1 cellular context compared by ENCODE assay signal in genomic region chr22:24555496-24556253, GRCh38.
TF ChIP-seq lines count a peak whose summit lies in the region.

Gene SNRPD3, plus strand, starts transcription at chr22:24555999. Its CDS starts 1,676 bp downstream, at chr22:24557675.

TF ChIP-seq in HepG2, 621 proteins besides CTCF, POLR2A, EP300 and RAD21 (continued from another document):
- peak; percentile 48 for TF ChIP-seq DZIP1 (CRISPR knock-in tag; IDR thresholded peaks at IDR 0.05)
- TF ChIP-seq, protein P1, sequence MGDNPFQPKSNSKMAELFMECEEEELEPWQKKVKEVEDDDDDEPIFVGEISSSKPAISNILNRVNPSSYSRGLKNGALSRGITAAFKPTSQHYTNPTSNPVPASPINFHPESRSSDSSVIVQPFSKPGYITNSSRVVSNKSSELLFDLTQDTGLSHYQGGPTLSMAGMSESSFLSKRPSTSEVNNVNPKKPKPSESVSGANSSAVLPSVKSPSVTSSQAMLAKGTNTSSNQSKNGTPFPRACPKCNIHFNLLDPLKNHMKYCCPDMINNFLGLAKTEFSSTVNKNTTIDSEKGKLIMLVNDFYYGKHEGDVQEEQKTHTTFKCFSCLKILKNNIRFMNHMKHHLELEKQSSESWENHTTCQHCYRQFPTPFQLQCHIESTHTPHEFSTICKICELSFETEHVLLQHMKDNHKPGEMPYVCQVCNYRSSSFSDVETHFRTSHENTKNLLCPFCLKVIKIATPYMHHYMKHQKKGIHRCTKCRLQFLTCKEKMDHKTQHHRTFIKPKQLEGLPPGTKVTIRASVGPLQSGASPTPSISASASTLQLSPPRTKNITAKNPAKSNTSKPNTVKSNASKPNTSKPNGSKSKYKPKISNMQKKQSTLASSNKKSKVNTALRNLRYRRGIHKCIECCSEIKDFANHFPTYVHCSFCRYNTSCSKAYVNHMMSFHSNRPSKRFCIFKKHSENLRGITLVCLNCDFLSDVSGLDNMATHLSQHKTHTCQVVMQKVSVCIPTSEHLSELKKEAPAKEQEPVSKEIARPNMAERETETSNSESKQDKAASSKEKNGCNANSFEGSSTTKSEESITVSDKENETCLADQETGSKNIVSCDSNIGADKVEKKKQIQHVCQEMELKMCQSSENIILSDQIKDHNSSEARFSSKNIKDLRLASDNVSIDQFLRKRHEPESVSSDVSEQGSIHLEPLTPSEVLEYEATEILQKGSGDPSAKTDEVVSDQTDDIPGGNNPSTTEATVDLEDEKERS (CRISPR knock-in tag; IDR thresholded peaks at IDR 0.05) = peak; percentile 85
- TF ChIP-seq ZNF768 (CRISPR knock-in tag; IDR thresholded peaks at IDR 0.05) = peak; percentile 88
- no peak for TF ChIP-seq POLR2AphosphoS2 (IDR thresholded peaks at IDR 0.05; ENCODE audit: low read depth, low read length)
- TF ChIP-seq ZNF615 (CRISPR knock-in tag; IDR thresholded peaks at IDR 0.05; ENCODE audit: borderline replicate concordance) = peak; percentile 90; the same call in 1 of the 2 replicates
- TF ChIP-seq MBNL3 (CRISPR knock-in tag; conservative IDR thresholded peaks at IDR 0.05) = no peak
- TF ChIP-seq GABPB1 (CRISPR knock-in tag; IDR thresholded peaks at IDR 0.05) = peak; percentile 97
- peak; percentile 60 for TF ChIP-seq IKZF4 (CRISPR knock-in tag; IDR thresholded peaks at IDR 0.05; ENCODE audit: borderline replicate concordance, low read depth, not compliant biosample characterization)
- no peak for TF ChIP-seq ZNF558 (CRISPR knock-in tag; IDR thresholded peaks at IDR 0.05; ENCODE audit: borderline replicate concordance)
- TF ChIP-seq CCAR2 (optimal IDR thresholded peaks at IDR 0.05; ENCODE audit: low read depth, low read length) = peak; percentile 49
- no peak for TF ChIP-seq DRAP1 (CRISPR knock-in tag; IDR thresholded peaks at IDR 0.05)
- peak; percentile 76 for TF ChIP-seq ZEB1 (IDR thresholded peaks at IDR 0.05; ENCODE audit: insufficient replicate concordance, low read depth)
- TF ChIP-seq IKZF1 (IDR thresholded peaks at IDR 0.05) = no peak
- peak; percentile 91 for TF ChIP-seq MIXL1 (CRISPR knock-in tag; IDR thresholded peaks at IDR 0.05)
- no peak; the same call in 1 of the 2 replicates for TF ChIP-seq CBX2 (IDR thresholded peaks at IDR 0.05; ENCODE audit: low read depth, low read length)
- no peak for TF ChIP-seq CBX2 (CRISPR knock-in tag; IDR thresholded peaks at IDR 0.05; ENCODE audit: low read depth)
- TF ChIP-seq ZNF607 (CRISPR knock-in tag; IDR thresholded peaks at IDR 0.05; ENCODE audit: borderline replicate concordance) = peak; percentile 76; the same call in 1 of the 2 replicates
- TF ChIP-seq ZBTB38 (CRISPR knock-in tag; IDR thresholded peaks at IDR 0.05) = peak; percentile 85
- peak; percentile 46; the same call in 1 of the 2 replicates for TF ChIP-seq ZNF12 (CRISPR knock-in tag; IDR thresholded peaks at IDR 0.05)
- TF ChIP-seq NFKB2 (CRISPR knock-in tag; IDR thresholded peaks at IDR 0.05; ENCODE audit: borderline replicate concordance) = peak; percentile 88; the same call in 1 of the 2 replicates
- TF ChIP-seq, protein P2, sequence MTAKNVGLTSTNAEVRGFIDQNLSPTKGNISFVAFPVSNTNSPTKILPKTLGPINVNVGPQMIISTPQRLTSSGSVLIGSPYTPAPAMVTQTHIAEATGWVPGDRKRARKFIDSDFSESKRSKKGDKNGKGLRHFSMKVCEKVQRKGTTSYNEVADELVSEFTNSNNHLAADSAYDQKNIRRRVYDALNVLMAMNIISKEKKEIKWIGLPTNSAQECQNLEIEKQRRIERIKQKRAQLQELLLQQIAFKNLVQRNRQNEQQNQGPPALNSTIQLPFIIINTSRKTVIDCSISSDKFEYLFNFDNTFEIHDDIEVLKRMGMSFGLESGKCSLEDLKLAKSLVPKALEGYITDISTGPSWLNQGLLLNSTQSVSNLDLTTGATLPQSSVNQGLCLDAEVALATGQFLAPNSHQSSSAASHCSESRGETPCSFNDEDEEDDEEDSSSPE (CRISPR knock-in tag; IDR thresholded peaks at IDR 0.05) = no peak; the same call in none of the 2 replicates
- no peak for TF ChIP-seq ATF6 (CRISPR knock-in tag; conservative IDR thresholded peaks at IDR 0.05)
- TF ChIP-seq, protein P3, sequence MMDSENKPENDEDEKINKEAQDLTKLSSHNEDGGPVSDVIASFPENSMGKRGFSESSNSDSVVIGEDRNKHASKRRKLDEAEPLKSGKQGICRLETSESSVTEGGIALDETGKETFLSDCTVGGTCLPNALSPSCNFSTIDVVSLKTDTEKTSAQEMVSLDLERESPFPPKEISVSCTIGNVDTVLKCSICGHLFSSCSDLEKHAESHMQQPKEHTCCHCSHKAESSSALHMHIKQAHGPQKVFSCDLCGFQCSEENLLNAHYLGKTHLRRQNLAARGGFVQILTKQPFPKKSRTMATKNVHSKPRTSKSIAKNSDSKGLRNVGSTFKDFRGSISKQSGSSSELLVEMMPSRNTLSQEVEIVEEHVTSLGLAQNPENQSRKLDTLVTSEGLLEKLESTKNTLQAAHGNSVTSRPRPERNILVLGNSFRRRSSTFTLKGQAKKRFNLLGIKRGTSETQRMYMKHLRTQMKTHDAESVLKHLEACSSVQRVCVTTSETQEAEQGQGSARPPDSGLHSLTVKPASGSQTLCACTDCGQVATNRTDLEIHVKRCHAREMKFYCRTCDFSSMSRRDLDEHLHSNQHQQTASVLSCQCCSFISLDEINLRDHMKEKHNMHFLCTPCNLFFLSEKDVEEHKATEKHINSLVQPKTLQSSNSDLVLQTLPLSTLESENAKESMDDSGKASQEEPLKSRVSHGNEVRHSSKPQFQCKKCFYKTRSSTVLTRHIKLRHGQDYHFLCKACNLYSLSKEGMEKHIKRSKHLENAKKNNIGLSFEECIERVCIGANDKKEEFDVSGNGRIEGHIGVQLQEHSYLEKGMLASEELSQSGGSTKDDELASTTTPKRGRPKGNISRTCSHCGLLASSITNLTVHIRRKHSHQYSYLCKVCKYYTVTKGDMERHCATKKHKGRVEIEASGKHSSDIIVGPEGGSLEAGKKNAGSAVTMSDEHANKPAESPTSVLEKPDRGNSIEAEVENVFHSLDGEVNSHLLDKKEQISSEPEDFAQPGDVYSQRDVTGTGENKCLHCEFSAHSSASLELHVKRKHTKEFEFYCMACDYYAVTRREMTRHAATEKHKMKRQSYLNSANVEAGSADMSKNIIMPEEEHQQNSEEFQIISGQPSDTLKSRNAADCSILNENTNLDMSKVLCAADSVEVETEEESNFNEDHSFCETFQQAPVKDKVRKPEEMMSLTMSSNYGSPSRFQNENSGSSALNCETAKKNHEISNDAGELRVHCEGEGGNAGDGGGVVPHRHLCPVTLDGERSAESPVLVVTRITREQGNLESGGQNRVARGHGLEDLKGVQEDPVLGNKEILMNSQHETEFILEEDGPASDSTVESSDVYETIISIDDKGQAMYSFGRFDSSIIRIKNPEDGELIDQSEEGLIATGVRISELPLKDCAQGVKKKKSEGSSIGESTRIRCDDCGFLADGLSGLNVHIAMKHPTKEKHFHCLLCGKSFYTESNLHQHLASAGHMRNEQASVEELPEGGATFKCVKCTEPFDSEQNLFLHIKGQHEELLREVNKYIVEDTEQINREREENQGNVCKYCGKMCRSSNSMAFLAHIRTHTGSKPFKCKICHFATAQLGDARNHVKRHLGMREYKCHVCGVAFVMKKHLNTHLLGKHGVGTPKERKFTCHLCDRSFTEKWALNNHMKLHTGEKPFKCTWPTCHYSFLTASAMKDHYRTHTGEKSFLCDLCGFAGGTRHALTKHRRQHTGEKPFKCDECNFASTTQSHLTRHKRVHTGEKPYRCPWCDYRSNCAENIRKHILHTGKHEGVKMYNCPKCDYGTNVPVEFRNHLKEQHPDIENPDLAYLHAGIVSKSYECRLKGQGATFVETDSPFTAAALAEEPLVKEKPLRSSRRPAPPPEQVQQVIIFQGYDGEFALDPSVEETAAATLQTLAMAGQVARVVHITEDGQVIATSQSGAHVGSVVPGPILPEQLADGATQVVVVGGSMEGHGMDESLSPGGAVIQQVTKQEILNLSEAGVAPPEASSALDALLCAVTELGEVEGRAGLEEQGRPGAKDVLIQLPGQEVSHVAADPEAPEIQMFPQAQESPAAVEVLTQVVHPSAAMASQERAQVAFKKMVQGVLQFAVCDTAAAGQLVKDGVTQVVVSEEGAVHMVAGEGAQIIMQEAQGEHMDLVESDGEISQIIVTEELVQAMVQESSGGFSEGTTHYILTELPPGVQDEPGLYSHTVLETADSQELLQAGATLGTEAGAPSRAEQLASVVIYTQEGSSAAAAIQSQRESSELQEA (CRISPR knock-in tag; IDR thresholded peaks at IDR 0.05; ENCODE audit: not compliant biosample characterization) = peak; percentile 59
- TF ChIP-seq ZNF564 (CRISPR knock-in tag; IDR thresholded peaks at IDR 0.05) = no peak; the same call in 1 of the 2 replicates
- no peak for TF ChIP-seq PLRG1 (conservative IDR thresholded peaks at IDR 0.05)
- peak; percentile 99 for TF ChIP-seq HNRNPLL (IDR thresholded peaks at IDR 0.05; ENCODE audit: low read depth, low read length, poor library complexity, severe bottlenecking)
- TF ChIP-seq, protein P4, sequence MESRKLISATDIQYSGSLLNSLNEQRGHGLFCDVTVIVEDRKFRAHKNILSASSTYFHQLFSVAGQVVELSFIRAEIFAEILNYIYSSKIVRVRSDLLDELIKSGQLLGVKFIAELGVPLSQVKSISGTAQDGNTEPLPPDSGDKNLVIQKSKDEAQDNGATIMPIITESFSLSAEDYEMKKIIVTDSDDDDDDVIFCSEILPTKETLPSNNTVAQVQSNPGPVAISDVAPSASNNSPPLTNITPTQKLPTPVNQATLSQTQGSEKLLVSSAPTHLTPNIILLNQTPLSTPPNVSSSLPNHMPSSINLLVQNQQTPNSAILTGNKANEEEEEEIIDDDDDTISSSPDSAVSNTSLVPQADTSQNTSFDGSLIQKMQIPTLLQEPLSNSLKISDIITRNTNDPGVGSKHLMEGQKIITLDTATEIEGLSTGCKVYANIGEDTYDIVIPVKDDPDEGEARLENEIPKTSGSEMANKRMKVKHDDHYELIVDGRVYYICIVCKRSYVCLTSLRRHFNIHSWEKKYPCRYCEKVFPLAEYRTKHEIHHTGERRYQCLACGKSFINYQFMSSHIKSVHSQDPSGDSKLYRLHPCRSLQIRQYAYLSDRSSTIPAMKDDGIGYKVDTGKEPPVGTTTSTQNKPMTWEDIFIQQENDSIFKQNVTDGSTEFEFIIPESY (CRISPR knock-in tag; IDR thresholded peaks at IDR 0.05) = peak; percentile 62; the same call in 1 of the 2 replicates
